ENCODE assay signal across 1 cellular context in the genomic region with DNA sequence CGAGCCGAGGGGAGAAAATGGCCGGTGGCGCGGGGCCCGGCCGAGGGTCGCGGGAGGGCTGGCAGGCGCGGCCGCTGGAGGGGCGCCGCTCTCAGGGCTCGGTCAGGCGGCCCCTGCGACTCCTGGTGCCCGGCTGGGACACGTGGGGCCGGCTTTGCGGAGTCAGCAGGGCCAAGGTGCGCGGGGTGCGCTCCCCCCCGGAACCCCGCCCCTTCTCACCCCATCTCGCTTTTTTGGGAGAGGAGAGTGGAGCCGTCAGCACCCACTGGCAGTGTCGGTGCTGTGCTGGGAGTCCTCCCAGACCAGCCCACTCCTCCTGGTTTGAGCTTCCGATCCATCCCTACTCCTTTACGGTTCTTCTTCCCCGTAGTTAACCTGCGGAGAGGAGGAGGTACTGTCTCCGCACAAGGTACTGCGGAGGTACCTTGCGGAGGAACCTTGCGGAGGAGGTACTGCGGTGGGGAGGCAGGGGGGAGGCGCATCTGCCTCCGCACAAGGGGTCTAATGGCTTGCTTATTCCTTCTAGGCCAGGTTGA.
A peak's percentile ranks its signal among the peaks of the same experiment; 100 is the strongest.
TF ChIP-seq lines count a peak whose summit lies in the region.

No MANE protein-coding gene starts in this region.

TF ChIP-seq in WTC11, 78 proteins besides CTCF, POLR2A, EP300 and RAD21 (continued from another document):
- TF ChIP-seq, protein P1, sequence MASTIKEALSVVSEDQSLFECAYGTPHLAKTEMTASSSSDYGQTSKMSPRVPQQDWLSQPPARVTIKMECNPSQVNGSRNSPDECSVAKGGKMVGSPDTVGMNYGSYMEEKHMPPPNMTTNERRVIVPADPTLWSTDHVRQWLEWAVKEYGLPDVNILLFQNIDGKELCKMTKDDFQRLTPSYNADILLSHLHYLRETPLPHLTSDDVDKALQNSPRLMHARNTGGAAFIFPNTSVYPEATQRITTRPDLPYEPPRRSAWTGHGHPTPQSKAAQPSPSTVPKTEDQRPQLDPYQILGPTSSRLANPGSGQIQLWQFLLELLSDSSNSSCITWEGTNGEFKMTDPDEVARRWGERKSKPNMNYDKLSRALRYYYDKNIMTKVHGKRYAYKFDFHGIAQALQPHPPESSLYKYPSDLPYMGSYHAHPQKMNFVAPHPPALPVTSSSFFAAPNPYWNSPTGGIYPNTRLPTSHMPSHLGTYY (CRISPR knock-in tag; IDR thresholded peaks at IDR 0.05) = no peak
- TF ChIP-seq, protein P2, sequence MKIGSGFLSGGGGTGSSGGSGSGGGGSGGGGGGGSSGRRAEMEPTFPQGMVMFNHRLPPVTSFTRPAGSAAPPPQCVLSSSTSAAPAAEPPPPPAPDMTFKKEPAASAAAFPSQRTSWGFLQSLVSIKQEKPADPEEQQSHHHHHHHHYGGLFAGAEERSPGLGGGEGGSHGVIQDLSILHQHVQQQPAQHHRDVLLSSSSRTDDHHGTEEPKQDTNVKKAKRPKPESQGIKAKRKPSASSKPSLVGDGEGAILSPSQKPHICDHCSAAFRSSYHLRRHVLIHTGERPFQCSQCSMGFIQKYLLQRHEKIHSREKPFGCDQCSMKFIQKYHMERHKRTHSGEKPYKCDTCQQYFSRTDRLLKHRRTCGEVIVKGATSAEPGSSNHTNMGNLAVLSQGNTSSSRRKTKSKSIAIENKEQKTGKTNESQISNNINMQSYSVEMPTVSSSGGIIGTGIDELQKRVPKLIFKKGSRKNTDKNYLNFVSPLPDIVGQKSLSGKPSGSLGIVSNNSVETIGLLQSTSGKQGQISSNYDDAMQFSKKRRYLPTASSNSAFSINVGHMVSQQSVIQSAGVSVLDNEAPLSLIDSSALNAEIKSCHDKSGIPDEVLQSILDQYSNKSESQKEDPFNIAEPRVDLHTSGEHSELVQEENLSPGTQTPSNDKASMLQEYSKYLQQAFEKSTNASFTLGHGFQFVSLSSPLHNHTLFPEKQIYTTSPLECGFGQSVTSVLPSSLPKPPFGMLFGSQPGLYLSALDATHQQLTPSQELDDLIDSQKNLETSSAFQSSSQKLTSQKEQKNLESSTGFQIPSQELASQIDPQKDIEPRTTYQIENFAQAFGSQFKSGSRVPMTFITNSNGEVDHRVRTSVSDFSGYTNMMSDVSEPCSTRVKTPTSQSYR (CRISPR knock-in tag; IDR thresholded peaks at IDR 0.05) = no peak
- no peak for TF ChIP-seq NR1H2 (CRISPR knock-in tag; IDR thresholded peaks at IDR 0.05)
- no peak for TF ChIP-seq ATF1 (CRISPR knock-in tag; IDR thresholded peaks at IDR 0.05)
- no peak for TF ChIP-seq ZNF138 (CRISPR knock-in tag; conservative IDR thresholded peaks at IDR 0.05)
- TF ChIP-seq IRF1 (CRISPR knock-in tag; IDR thresholded peaks at IDR 0.05) = no peak
- TF ChIP-seq ZNF425 (CRISPR knock-in tag; conservative IDR thresholded peaks at IDR 0.05) = no peak
- no peak for TF ChIP-seq ZNF512 (CRISPR knock-in tag; IDR thresholded peaks at IDR 0.05; ENCODE audit: borderline replicate concordance)
- TF ChIP-seq FOXJ3 (CRISPR knock-in tag; IDR thresholded peaks at IDR 0.05; ENCODE audit: borderline replicate concordance) = no peak
- TF ChIP-seq, protein P3, sequence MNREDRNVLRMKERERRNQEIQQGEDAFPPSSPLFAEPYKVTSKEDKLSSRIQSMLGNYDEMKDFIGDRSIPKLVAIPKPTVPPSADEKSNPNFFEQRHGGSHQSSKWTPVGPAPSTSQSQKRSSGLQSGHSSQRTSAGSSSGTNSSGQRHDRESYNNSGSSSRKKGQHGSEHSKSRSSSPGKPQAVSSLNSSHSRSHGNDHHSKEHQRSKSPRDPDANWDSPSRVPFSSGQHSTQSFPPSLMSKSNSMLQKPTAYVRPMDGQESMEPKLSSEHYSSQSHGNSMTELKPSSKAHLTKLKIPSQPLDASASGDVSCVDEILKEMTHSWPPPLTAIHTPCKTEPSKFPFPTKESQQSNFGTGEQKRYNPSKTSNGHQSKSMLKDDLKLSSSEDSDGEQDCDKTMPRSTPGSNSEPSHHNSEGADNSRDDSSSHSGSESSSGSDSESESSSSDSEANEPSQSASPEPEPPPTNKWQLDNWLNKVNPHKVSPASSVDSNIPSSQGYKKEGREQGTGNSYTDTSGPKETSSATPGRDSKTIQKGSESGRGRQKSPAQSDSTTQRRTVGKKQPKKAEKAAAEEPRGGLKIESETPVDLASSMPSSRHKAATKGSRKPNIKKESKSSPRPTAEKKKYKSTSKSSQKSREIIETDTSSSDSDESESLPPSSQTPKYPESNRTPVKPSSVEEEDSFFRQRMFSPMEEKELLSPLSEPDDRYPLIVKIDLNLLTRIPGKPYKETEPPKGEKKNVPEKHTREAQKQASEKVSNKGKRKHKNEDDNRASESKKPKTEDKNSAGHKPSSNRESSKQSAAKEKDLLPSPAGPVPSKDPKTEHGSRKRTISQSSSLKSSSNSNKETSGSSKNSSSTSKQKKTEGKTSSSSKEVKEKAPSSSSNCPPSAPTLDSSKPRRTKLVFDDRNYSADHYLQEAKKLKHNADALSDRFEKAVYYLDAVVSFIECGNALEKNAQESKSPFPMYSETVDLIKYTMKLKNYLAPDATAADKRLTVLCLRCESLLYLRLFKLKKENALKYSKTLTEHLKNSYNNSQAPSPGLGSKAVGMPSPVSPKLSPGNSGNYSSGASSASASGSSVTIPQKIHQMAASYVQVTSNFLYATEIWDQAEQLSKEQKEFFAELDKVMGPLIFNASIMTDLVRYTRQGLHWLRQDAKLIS (CRISPR knock-in tag; IDR thresholded peaks at IDR 0.05; ENCODE audit: borderline replicate concordance) = no peak
- TF ChIP-seq RELA (CRISPR knock-in tag; IDR thresholded peaks at IDR 0.05; ENCODE audit: borderline replicate concordance) = 0 out of 2 replicates have a peak, but pooled peaks have one; percentile 22
- TF ChIP-seq, protein P4, sequence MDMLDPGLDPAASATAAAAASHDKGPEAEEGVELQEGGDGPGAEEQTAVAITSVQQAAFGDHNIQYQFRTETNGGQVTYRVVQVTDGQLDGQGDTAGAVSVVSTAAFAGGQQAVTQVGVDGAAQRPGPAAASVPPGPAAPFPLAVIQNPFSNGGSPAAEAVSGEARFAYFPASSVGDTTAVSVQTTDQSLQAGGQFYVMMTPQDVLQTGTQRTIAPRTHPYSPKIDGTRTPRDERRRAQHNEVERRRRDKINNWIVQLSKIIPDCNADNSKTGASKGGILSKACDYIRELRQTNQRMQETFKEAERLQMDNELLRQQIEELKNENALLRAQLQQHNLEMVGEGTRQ (CRISPR knock-in tag; IDR thresholded peaks at IDR 0.05) = no peak
- TF ChIP-seq ZNF671 (CRISPR knock-in tag; IDR thresholded peaks at IDR 0.05) = no peak
- TF ChIP-seq TEAD1 (CRISPR knock-in tag; IDR thresholded peaks at IDR 0.05) = no peak
- TF ChIP-seq ELF4 (CRISPR knock-in tag; IDR thresholded peaks at IDR 0.05; ENCODE audit: low read depth) = no peak
- TF ChIP-seq, protein P5, sequence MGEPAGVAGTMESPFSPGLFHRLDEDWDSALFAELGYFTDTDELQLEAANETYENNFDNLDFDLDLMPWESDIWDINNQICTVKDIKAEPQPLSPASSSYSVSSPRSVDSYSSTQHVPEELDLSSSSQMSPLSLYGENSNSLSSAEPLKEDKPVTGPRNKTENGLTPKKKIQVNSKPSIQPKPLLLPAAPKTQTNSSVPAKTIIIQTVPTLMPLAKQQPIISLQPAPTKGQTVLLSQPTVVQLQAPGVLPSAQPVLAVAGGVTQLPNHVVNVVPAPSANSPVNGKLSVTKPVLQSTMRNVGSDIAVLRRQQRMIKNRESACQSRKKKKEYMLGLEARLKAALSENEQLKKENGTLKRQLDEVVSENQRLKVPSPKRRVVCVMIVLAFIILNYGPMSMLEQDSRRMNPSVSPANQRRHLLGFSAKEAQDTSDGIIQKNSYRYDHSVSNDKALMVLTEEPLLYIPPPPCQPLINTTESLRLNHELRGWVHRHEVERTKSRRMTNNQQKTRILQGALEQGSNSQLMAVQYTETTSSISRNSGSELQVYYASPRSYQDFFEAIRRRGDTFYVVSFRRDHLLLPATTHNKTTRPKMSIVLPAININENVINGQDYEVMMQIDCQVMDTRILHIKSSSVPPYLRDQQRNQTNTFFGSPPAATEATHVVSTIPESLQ (CRISPR knock-in tag; IDR thresholded peaks at IDR 0.05) = no peak
- no peak for TF ChIP-seq JUN (CRISPR knock-in tag; IDR thresholded peaks at IDR 0.05)
- no peak for TF ChIP-seq SOX15 (CRISPR knock-in tag; IDR thresholded peaks at IDR 0.05)
- no peak for TF ChIP-seq NR2C2 (CRISPR knock-in tag; IDR thresholded peaks at IDR 0.05)
- no peak for TF ChIP-seq ETV6 (CRISPR knock-in tag; IDR thresholded peaks at IDR 0.05)
- TF ChIP-seq ZNF317 (CRISPR knock-in tag; IDR thresholded peaks at IDR 0.05; ENCODE audit: borderline replicate concordance, low read depth) = no peak
- TF ChIP-seq, protein P6, sequence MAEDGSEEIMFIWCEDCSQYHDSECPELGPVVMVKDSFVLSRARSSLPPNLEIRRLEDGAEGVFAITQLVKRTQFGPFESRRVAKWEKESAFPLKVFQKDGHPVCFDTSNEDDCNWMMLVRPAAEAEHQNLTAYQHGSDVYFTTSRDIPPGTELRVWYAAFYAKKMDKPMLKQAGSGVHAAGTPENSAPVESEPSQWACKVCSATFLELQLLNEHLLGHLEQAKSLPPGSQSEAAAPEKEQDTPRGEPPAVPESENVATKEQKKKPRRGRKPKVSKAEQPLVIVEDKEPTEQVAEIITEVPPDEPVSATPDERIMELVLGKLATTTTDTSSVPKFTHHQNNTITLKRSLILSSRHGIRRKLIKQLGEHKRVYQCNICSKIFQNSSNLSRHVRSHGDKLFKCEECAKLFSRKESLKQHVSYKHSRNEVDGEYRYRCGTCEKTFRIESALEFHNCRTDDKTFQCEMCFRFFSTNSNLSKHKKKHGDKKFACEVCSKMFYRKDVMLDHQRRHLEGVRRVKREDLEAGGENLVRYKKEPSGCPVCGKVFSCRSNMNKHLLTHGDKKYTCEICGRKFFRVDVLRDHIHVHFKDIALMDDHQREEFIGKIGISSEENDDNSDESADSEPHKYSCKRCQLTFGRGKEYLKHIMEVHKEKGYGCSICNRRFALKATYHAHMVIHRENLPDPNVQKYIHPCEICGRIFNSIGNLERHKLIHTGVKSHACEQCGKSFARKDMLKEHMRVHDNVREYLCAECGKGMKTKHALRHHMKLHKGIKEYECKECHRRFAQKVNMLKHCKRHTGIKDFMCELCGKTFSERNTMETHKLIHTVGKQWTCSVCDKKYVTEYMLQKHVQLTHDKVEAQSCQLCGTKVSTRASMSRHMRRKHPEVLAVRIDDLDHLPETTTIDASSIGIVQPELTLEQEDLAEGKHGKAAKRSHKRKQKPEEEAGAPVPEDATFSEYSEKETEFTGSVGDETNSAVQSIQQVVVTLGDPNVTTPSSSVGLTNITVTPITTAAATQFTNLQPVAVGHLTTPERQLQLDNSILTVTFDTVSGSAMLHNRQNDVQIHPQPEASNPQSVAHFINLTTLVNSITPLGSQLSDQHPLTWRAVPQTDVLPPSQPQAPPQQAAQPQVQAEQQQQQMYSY (CRISPR knock-in tag; IDR thresholded peaks at IDR 0.05) = peak; percentile 65
- peak; percentile 70; the same call in 1 of the 2 replicates for TF ChIP-seq ZNF263 (CRISPR knock-in tag; IDR thresholded peaks at IDR 0.05; ENCODE audit: low read depth)
